In the genomic region with DNA sequence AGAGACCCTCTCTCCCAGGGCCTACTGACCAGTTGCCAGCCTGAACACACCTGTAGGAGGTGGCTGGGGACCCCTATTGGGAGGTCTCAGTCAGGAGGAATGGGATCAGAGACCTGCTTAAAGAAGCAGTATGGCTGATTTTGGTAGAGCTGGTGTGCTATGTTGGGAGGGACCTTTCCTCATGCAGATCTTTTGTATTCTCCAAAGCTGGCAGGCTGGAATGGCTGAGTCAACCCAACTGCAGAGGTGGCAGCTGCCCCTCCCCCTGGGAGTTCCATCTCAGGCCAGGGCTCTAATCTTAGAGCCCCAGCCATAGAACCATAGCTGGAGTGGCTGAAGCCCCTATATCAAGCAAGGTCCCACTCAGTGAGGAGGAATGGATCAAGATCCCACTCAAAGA, we compare ENCODE assay signal across 28 cellular contexts.
"Had no signal": no experiment of that assay in that cellular context is flagged by ENCODE, and none has a peak within 500 bp of the region (broad histone marks: within the 10 kb centered on the region; RNA-seq: fewer than 3 reads in every experiment).

No MANE protein-coding gene starts in this region.

- H3K4me3 ChIP-seq: ascending aorta, body of pancreas, PC-9, SK-N-MC had no signal

- H3K27ac Mint-ChIP-seq: activated CD4-positive, alpha-beta memory T cell treated with anti-CD3 and anti-CD28 coated beads for 36 hours; activated CD4-positive, alpha-beta T cell treated with anti-CD3 and anti-CD28 coated beads, Interleukin-2, amount 10 ng/mL, durations not matched to agents 7 days and 5 days; activated naive CD4-positive, alpha-beta T cell treated with anti-CD3 and anti-CD28 coated beads, Interleukin-2, amount 50 U/mL, for 72 hours; activated naive CD8-positive, alpha-beta T cell treated with anti-CD3 and anti-CD28 coated beads, Interleukin-2, amount 50 U/mL, for 24 hours; T-cell had no signal

- H3K36me3 Mint-ChIP-seq: activated CD4-positive, alpha-beta memory T cell treated with anti-CD3 and anti-CD28 coated beads for 36 hours; activated naive CD4-positive, alpha-beta T cell treated with anti-CD3 and anti-CD28 coated beads, Interleukin-2, amount 50 U/mL, for 72 hours; T-cell had no signal

- H3K27me3 Mint-ChIP-seq: activated CD4-positive, alpha-beta memory T cell treated with anti-CD3 and anti-CD28 coated beads for 36 hours; activated CD4-positive, alpha-beta T cell treated with anti-CD3 and anti-CD28 coated beads, Interleukin-2, amount 10 ng/mL, durations not matched to agents 7 days and 5 days; activated naive CD8-positive, alpha-beta T cell treated with anti-CD3 and anti-CD28 coated beads, Interleukin-2, amount 50 U/mL, for 24 hours had no signal

- H3K4me2 ChIP-seq: PC-9 had no signal

- H3K9me3 ChIP-seq: ascending aorta, body of pancreas had no signal

- H3K36me3 ChIP-seq: ascending aorta had no signal

- H3K4me3 Mint-ChIP-seq: activated CD4-positive, alpha-beta memory T cell treated with anti-CD3 and anti-CD28 coated beads for 36 hours; activated CD4-positive, alpha-beta T cell treated with anti-CD3 and anti-CD28 coated beads, Interleukin-2, amount 10 ng/mL, durations not matched to agents 7 days and 5 days; activated naive CD8-positive, alpha-beta T cell treated with anti-CD3 and anti-CD28 coated beads, Interleukin-2, amount 50 U/mL, for 24 hours; activated T-cell treated with anti-CD3 and anti-CD28 coated beads, Interleukin-2, amount 50 U/mL, for 4 hours; T-cell had no signal

- H3K4me1 Mint-ChIP-seq: activated CD4-positive, alpha-beta T cell treated with anti-CD3 and anti-CD28 coated beads, Interleukin-2, amount 10 ng/mL, durations not matched to agents 7 days and 5 days; activated naive CD8-positive, alpha-beta T cell treated with anti-CD3 and anti-CD28 coated beads, Interleukin-2, amount 50 U/mL, for 24 hours; T-cell had no signal

- H3K4me1 ChIP-seq: ascending aorta, body of pancreas had no signal

- H2AFZ ChIP-seq: PC-9 had no signal

- DNase-seq: activated CD4-positive, alpha-beta memory T cell treated with anti-CD3 and anti-CD28 coated beads for 36 hours; activated CD4-positive, alpha-beta T cell treated with anti-CD3 and anti-CD28 coated beads, Interleukin-2, amount 10 ng/mL, durations not matched to agents 7 days and 5 days; activated CD4-positive, CD25-positive, alpha-beta regulatory T cell; activated CD8-positive, alpha-beta memory T cell treated with anti-CD3 and anti-CD28 coated beads for 24 hours; activated effector memory CD4-positive, alpha-beta T cell treated with anti-CD3 and anti-CD28 coated beads, Interleukin-2, amount 50 U/mL, for 16 hours; activated naive CD4-positive, alpha-beta T cell treated with Interleukin-2 at 50 U/mL for 16 hours; activated naive CD8-positive, alpha-beta T cell treated with anti-CD3 and anti-CD28 coated beads, Interleukin-2, amount 50 U/mL, for 24 hours; activated T-cell treated with anti-CD3 and anti-CD28 coated beads, Interleukin-2, amount 50 U/mL, for 4 hours; amniotic stem cell; body of pancreas; central memory CD4-positive, alpha-beta T cell; NCI-H1048; NCI-H146; NCI-H187 treated with DMSO at 0.1 percent for 48 hours; NCI-H2081 treated with DMSO at 0.1 percent for 48 hours; NCI-H2171; NCI-H2227 treated with DMSO at 0.1 percent for 48 hours; NCI-H526 treated with DMSO at 0.1 percent for 48 hours; NK-92 treated with Interleukin-12 subunit alpha and Interleukin-12 subunit beta, amount 100 ng/mL, for 24 hours; RPMI8226; T-cell; T-helper 2 cell; T1000 had no signal

- H3K27me3 ChIP-seq: ascending aorta, body of pancreas had no signal

- H3K27ac ChIP-seq: ascending aorta, body of pancreas, PC-9, SK-N-MC had no signal

- ATAC-seq: activated naive CD4-positive, alpha-beta T cell treated with anti-CD3 and anti-CD28 coated beads, Interleukin-2, amount 50 U/mL, for 72 hours; activated naive CD8-positive, alpha-beta T cell treated with anti-CD3 and anti-CD28 coated beads, Interleukin-2, amount 50 U/mL, for 24 hours; activated T-cell treated with anti-CD3 and anti-CD28 coated beads, Interleukin-2, amount 50 U/mL, for 4 hours; body of pancreas; Right ventricle myocardium inferior; T-cell had no signal

- H3K9me3 Mint-ChIP-seq: activated CD4-positive, alpha-beta memory T cell treated with anti-CD3 and anti-CD28 coated beads for 36 hours; activated CD4-positive, alpha-beta T cell treated with anti-CD3 and anti-CD28 coated beads, Interleukin-2, amount 10 ng/mL, durations not matched to agents 7 days and 5 days; activated naive CD8-positive, alpha-beta T cell treated with anti-CD3 and anti-CD28 coated beads, Interleukin-2, amount 50 U/mL, for 24 hours; activated T-cell treated with anti-CD3 and anti-CD28 coated beads, Interleukin-2, amount 50 U/mL, for 4 hours; T-cell had no signal
